ENCODE assay signal across 41 cellular contexts in genomic region chr6:27911953-27912446, GRCh38. TPM values are rescaled to one million over a fixed set of nuclear protein-coding genes. Genes with fewer than 3 reads are reported as not detected.
"Had no signal": no experiment of that assay in that cellular context is flagged by ENCODE, and none has a peak within 500 bp of the region (broad histone marks: within the 10 kb centered on the region; RNA-seq: fewer than 3 reads in every experiment).

Gene OR2B2 (minus strand): TSS chr6:27912396. CDS start chr6:27912319, 77 bp downstream.

- FAIRE-seq: colon had no signal

- H3K36me3 ChIP-seq: ascending aorta, esophagus squamous epithelium, gastroesophageal sphincter, heart right ventricle had no signal

- ATAC-seq: activated CD4-positive, CD25-positive, alpha-beta regulatory T cell treated with anti-CD3 and anti-CD28 coated beads, Interleukin-2, amount 50 U/mL, for 24 hours; activated CD8-positive, alpha-beta memory T cell treated with anti-CD3 and anti-CD28 coated beads, Interleukin-2, amount 10 ng/mL, durations not matched to agents 7 days and 5 days; activated CD8-positive, alpha-beta T cell treated with anti-CD3 and anti-CD28 coated beads, Interleukin-2, amount 10 ng/mL, durations not matched to agents 7 days and 5 days; activated naive CD4-positive, alpha-beta T cell treated with anti-CD3 and anti-CD28 coated beads, Interleukin-2, amount 50 U/mL, for 72 hours; effector memory CD8-positive, alpha-beta T cell; gastroesophageal sphincter; heart right ventricle; T-cell had no signal

- H3K4me1 Mint-ChIP-seq: activated B cell treated with CpG ODN at 0.5 μM for 24 hours; activated naive CD4-positive, alpha-beta T cell treated with anti-CD3 and anti-CD28 coated beads, Interleukin-2, amount 10 ng/mL, durations not matched to agents 7 days and 5 days; activated naive CD8-positive, alpha-beta T cell treated with anti-CD3 and anti-CD28 coated beads, Interleukin-2, amount 10 ng/mL, durations not matched to agents 7 days and 5 days; brain; central memory CD8-positive, alpha-beta T cell; T-cell had no signal

- H3K27me3 Mint-ChIP-seq: activated B cell treated with CpG ODN at 0.5 μM for 24 hours had no signal

- H3K36me3 Mint-ChIP-seq: activated CD8-positive, alpha-beta memory T cell treated with anti-CD3 and anti-CD28 coated beads, Interleukin-2, amount 10 ng/mL, durations not matched to agents 7 days and 5 days; activated naive CD4-positive, alpha-beta T cell treated with anti-CD3 and anti-CD28 coated beads, Interleukin-2, amount 10 ng/mL, durations not matched to agents 7 days and 5 days; activated naive CD4-positive, alpha-beta T cell treated with anti-CD3 and anti-CD28 coated beads, Interleukin-2, amount 50 U/mL, for 72 hours; activated naive CD8-positive, alpha-beta T cell treated with anti-CD3 and anti-CD28 coated beads, Interleukin-2, amount 10 ng/mL, durations not matched to agents 7 days and 5 days; brain; T-cell had no signal

- DNase-seq: activated B cell treated with CpG ODN at 0.5 μM for 24 hours; activated CD4-positive, alpha-beta T cell treated with anti-CD3 and anti-CD28 coated beads for 48 hours; activated CD4-positive, alpha-beta T cell treated with anti-CD3 and anti-CD28 coated beads, Interleukin-2, amount 50 U/mL, for 1 hour; activated CD4-positive, alpha-beta T cell treated with anti-CD3 and anti-CD28 coated beads, Interleukin-2, amount 50 U/mL, for 48 hours; activated CD8-positive, alpha-beta memory T cell treated with anti-CD3 and anti-CD28 coated beads, Interleukin-2, amount 10 ng/mL, durations not matched to agents 7 days and 5 days; activated CD8-positive, alpha-beta memory T cell treated with anti-CD3 and anti-CD28 coated beads, Interleukin-2, amount 50 U/mL, for 4 hours; activated CD8-positive, alpha-beta T cell treated with anti-CD3 and anti-CD28 coated beads, Interleukin-2, amount 10 ng/mL, durations not matched to agents 7 days and 5 days; activated effector memory CD4-positive, alpha-beta T cell treated with anti-CD3 and anti-CD28 coated beads, Interleukin-2, amount 50 U/mL, for 16 hours; activated naive CD4-positive, alpha-beta T cell treated with anti-CD3 and anti-CD28 coated beads, Interleukin-2, amount 10 ng/mL, durations not matched to agents 7 days and 5 days; activated naive CD8-positive, alpha-beta T cell treated with anti-CD3 and anti-CD28 coated beads, Interleukin-2, amount 10 ng/mL, durations not matched to agents 7 days and 5 days; activated T-cell treated with anti-CD3 and anti-CD28 coated beads, Interleukin-2, amount 50 U/mL, for 1 hour; activated T-cell treated with anti-CD3 and anti-CD28 coated beads, Interleukin-2, amount 50 U/mL, for 48 hours; cortex of kidney; dermis blood vessel endothelial cell; effector CD4-positive, alpha-beta T cell; effector memory CD8-positive, alpha-beta T cell; esophagus squamous epithelium; foreskin melanocyte; heart right ventricle; T-cell; T1000; WERI-Rb-1 had no signal

- H3K27me3 ChIP-seq: ascending aorta had no signal

- H3K4me3 ChIP-seq: ascending aorta, esophagus squamous epithelium, gastroesophageal sphincter, heart right ventricle had no signal

- H3K27ac Mint-ChIP-seq: activated B cell treated with CpG ODN at 0.5 μM for 24 hours; activated CD8-positive, alpha-beta memory T cell treated with anti-CD3 and anti-CD28 coated beads, Interleukin-2, amount 10 ng/mL, durations not matched to agents 7 days and 5 days; activated CD8-positive, alpha-beta T cell treated with anti-CD3 and anti-CD28 coated beads, Interleukin-2, amount 10 ng/mL, durations not matched to agents 7 days and 5 days; activated naive CD4-positive, alpha-beta T cell treated with anti-CD3 and anti-CD28 coated beads, Interleukin-2, amount 10 ng/mL, durations not matched to agents 7 days and 5 days; activated naive CD4-positive, alpha-beta T cell treated with anti-CD3 and anti-CD28 coated beads, Interleukin-2, amount 50 U/mL, for 72 hours; activated naive CD8-positive, alpha-beta T cell treated with anti-CD3 and anti-CD28 coated beads, Interleukin-2, amount 10 ng/mL, durations not matched to agents 7 days and 5 days; activated T-helper 1 cell treated with anti-CD3 and anti-CD28 coated beads, Interleukin-12 subunit alpha, Interleukin-12 subunit beta, Interleukin-2, Interleukin-4 antibody, amounts not matched to agents 30 ng/mL and 10 ng/mL and 1 ng/mL, durations not matched to agents 14 hours and 24 hours and 36 hours; activated T-helper 2 cell treated with anti-CD3 and anti-CD28 coated beads, Interferon-gamma antibody, Interleukin-2, Interleukin-4, amounts not matched to agents 10 μg/mL and 5 μg/mL and 100 μg/mL, durations not matched to agents 14 hours and 24 hours and 36 hours; brain; effector memory CD8-positive, alpha-beta T cell; T-cell; T-helper 1 cell treated with Interleukin-12 subunit alpha and Interleukin-12 subunit beta and Interleukin-4 antibody, amounts not matched to agents 30 μg/mL and 1 μg/mL, for 36 hours; T-helper 2 cell treated with Interferon-gamma antibody and Interleukin-4, amounts not matched to agents 5 μg/mL and 100 μg/mL, for 36 hours had no signal

- H3K9me3 ChIP-seq: ascending aorta, esophagus squamous epithelium, gastroesophageal sphincter, heart right ventricle had no signal

- H3K4me3 Mint-ChIP-seq: activated B cell treated with CpG ODN at 0.5 μM for 24 hours; activated CD8-positive, alpha-beta memory T cell treated with anti-CD3 and anti-CD28 coated beads, Interleukin-2, amount 10 ng/mL, durations not matched to agents 7 days and 5 days; activated CD8-positive, alpha-beta T cell treated with anti-CD3 and anti-CD28 coated beads, Interleukin-2, amount 10 ng/mL, durations not matched to agents 7 days and 5 days; activated naive CD4-positive, alpha-beta T cell treated with anti-CD3 and anti-CD28 coated beads, Interleukin-2, amount 10 ng/mL, durations not matched to agents 7 days and 5 days; activated naive CD8-positive, alpha-beta T cell treated with anti-CD3 and anti-CD28 coated beads, Interleukin-2, amount 10 ng/mL, durations not matched to agents 7 days and 5 days; activated T-helper 1 cell treated with anti-CD3 and anti-CD28 coated beads, Interleukin-12 subunit alpha, Interleukin-12 subunit beta, Interleukin-2, Interleukin-4 antibody, amounts not matched to agents 30 ng/mL and 10 ng/mL and 1 ng/mL, durations not matched to agents 14 hours and 24 hours and 36 hours; brain; central memory CD8-positive, alpha-beta T cell; effector memory CD8-positive, alpha-beta T cell; T-cell; T-helper 1 cell treated with Interleukin-12 subunit alpha and Interleukin-12 subunit beta and Interleukin-4 antibody, amounts not matched to agents 30 μg/mL and 1 μg/mL, for 36 hours; T-helper 2 cell treated with Interferon-gamma antibody and Interleukin-4, amounts not matched to agents 5 μg/mL and 100 μg/mL, for 36 hours had no signal

- H3K9me3 Mint-ChIP-seq: activated B cell treated with CpG ODN at 0.5 μM for 24 hours; activated naive CD4-positive, alpha-beta T cell treated with anti-CD3 and anti-CD28 coated beads, Interleukin-2, amount 10 ng/mL, durations not matched to agents 7 days and 5 days; activated naive CD4-positive, alpha-beta T cell treated with anti-CD3 and anti-CD28 coated beads, Interleukin-2, amount 50 U/mL, for 72 hours; activated naive CD8-positive, alpha-beta T cell treated with anti-CD3 and anti-CD28 coated beads, Interleukin-2, amount 10 ng/mL, durations not matched to agents 7 days and 5 days; activated T-helper 1 cell treated with anti-CD3 and anti-CD28 coated beads, Interleukin-12 subunit alpha, Interleukin-12 subunit beta, Interleukin-2, Interleukin-4 antibody, amounts not matched to agents 30 ng/mL and 10 ng/mL and 1 ng/mL, durations not matched to agents 14 hours and 24 hours and 36 hours; activated T-helper 2 cell treated with anti-CD3 and anti-CD28 coated beads, Interferon-gamma antibody, Interleukin-2, Interleukin-4, amounts not matched to agents 10 μg/mL and 5 μg/mL and 100 μg/mL, durations not matched to agents 14 hours and 24 hours and 36 hours; central memory CD8-positive, alpha-beta T cell; effector memory CD8-positive, alpha-beta T cell; T-cell; T-helper 1 cell treated with Interleukin-12 subunit alpha and Interleukin-12 subunit beta and Interleukin-4 antibody, amounts not matched to agents 30 μg/mL and 1 μg/mL, for 36 hours; T-helper 2 cell treated with Interferon-gamma antibody and Interleukin-4, amounts not matched to agents 5 μg/mL and 100 μg/mL, for 36 hours had no signal

- H3K4me1 ChIP-seq: ascending aorta, esophagus squamous epithelium, gastroesophageal sphincter, heart right ventricle had no signal

- H3K27ac ChIP-seq: ascending aorta, esophagus squamous epithelium, gastroesophageal sphincter, heart right ventricle, WERI-Rb-1 had no signal

RNA-seq across cellular contexts. Expression of gene OR2B2, which starts in this region (rescaled TPM):
- total RNA-seq: activated B cell treated with CpG ODN at 0.5 μM for 24 hours; activated CD8-positive, alpha-beta memory T cell treated with anti-CD3 and anti-CD28 coated beads for 36 hours; activated CD8-positive, alpha-beta memory T cell treated with anti-CD3 and anti-CD28 coated beads, Interleukin-2, amount 10 ng/mL, durations not matched to agents 7 days and 5 days; activated CD8-positive, alpha-beta T cell treated with anti-CD3 and anti-CD28 coated beads, Interleukin-2, amount 10 ng/mL, durations not matched to agents 7 days and 5 days; activated naive CD4-positive, alpha-beta T cell treated with anti-CD3 and anti-CD28 coated beads, Interleukin-2, amount 50 U/mL, for 72 hours; activated naive CD8-positive, alpha-beta T cell treated with anti-CD3 and anti-CD28 coated beads, Interleukin-2, amount 10 ng/mL, durations not matched to agents 7 days and 5 days; activated T-helper 1 cell treated with anti-CD3 and anti-CD28 coated beads, Interleukin-12 subunit alpha, Interleukin-12 subunit beta, Interleukin-2, Interleukin-4 antibody, amounts not matched to agents 30 ng/mL and 10 ng/mL and 1 ng/mL, durations not matched to agents 14 hours and 24 hours and 36 hours; activated T-helper 2 cell treated with anti-CD3 and anti-CD28 coated beads, Interferon-gamma antibody, Interleukin-2, Interleukin-4, amounts not matched to agents 10 μg/mL and 5 μg/mL and 100 μg/mL, durations not matched to agents 14 hours and 24 hours and 36 hours; ascending aorta; bronchial epithelial cell; cardiac septum; cerebellum; dermis blood vessel endothelial cell; esophagus squamous epithelium; fibroblast of lung; fibroblast of villous mesenchyme; gastroesophageal sphincter; glomerular endothelial cell; heart right ventricle; T-cell had no signal
- polyA plus RNA-seq: esophagus, fibroblast of lung, heart right ventricle had no signal
